ENCODE assay signal across 1 cellular context in genomic region chr9:128113526-128114325, GRCh38.
TF ChIP-seq lines count a peak whose summit lies in the region.

No MANE protein-coding gene starts in this region.

TF ChIP-seq in WTC11, 78 proteins besides CTCF, POLR2A, EP300 and RAD21 (continued from another document):
- no peak for TF ChIP-seq ZMAT4 (CRISPR knock-in tag; IDR thresholded peaks at IDR 0.05)
- no peak for TF ChIP-seq ZNF281 (CRISPR knock-in tag; IDR thresholded peaks at IDR 0.05)
- no peak for TF ChIP-seq HMGXB4 (CRISPR knock-in tag; IDR thresholded peaks at IDR 0.05)
- no peak for TF ChIP-seq NR2C2 (CRISPR knock-in tag; IDR thresholded peaks at IDR 0.05)
- TF ChIP-seq CREB1 (CRISPR knock-in tag; IDR thresholded peaks at IDR 0.05), result no peak
- no peak for TF ChIP-seq ZNF219 (CRISPR knock-in tag; IDR thresholded peaks at IDR 0.05; ENCODE audit: borderline replicate concordance)
- TF ChIP-seq STAT6 (CRISPR knock-in tag; conservative IDR thresholded peaks at IDR 0.05; ENCODE audit: low read depth), result no peak
- TF ChIP-seq GTF2I (CRISPR knock-in tag; conservative IDR thresholded peaks at IDR 0.05), result no peak
- TF ChIP-seq ETV6 (CRISPR knock-in tag; IDR thresholded peaks at IDR 0.05), result no peak
